Comparison of ENCODE assay signal across 1 cellular context in the genomic region with DNA sequence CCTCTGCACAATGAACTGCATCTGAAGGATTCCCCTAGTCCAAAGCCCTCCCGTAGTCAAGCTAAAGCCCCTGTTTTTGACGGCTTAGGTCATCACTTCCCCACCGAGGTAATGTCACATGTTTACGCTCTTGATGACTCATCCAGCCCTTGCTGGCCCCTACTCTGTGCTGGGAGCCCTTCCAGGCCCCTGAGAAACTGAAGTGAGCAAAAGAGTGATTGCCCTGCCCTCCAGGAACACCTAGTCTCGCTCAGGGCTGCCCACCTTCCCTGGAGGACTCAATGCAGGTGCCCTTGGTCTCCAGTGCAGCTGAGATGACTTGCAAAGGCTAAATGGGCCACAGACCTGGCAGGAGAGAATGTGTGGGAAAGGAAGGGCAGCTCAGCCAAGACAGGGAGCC.
TF ChIP-seq lines count a peak whose summit lies in the region.

No MANE protein-coding gene starts in this region.

TF ChIP-seq in GM23338, 12 proteins besides CTCF, POLR2A, EP300 and RAD21 (continued from another document):
- no peak for TF ChIP-seq ZNF462 (CRISPR knock-in tag; IDR thresholded peaks at IDR 0.05)
- no peak for TF ChIP-seq REST (IDR thresholded peaks at IDR 0.05; ENCODE audit: unreplicated experiment)
TF ChIP-seq in GM23338: peak in this region for 0.
